Comparison of ENCODE assay signal across 1 cellular context in genomic region chr11:128227466-128227865, GRCh38.
TF ChIP-seq lines count a peak whose summit lies in the region.

No MANE protein-coding gene starts in this region.

TF ChIP-seq in HepG2, 621 proteins besides CTCF, POLR2A, EP300 and RAD21:
- TF ChIP-seq NR3C1 (CRISPR knock-in tag; IDR thresholded peaks at IDR 0.05) (no peak), GABPA (IDR thresholded peaks at IDR 0.05; ENCODE audit: low read depth, low read length) (no peak), GABPA (CRISPR knock-in tag; IDR thresholded peaks at IDR 0.05; ENCODE audit: low read depth) (no peak), HINFP (CRISPR knock-in tag; IDR thresholded peaks at IDR 0.05; ENCODE audit: low read depth) (no peak), HNF1A (IDR thresholded peaks at IDR 0.05; ENCODE audit: low read depth) (no peak), HNF1A (CRISPR knock-in tag; IDR thresholded peaks at IDR 0.05; ENCODE audit: borderline replicate concordance) (no peak), ZC3H4 (CRISPR knock-in tag; IDR thresholded peaks at IDR 0.05; ENCODE audit: borderline replicate concordance) (no peak), FOXA1 (IDR thresholded peaks at IDR 0.05) (no peak), FOXA1 (CRISPR knock-in tag; IDR thresholded peaks at IDR 0.05) (no peak), CHCHD3 (CRISPR knock-in tag; IDR thresholded peaks at IDR 0.05) (no peak), SP4 (CRISPR knock-in tag; IDR thresholded peaks at IDR 0.05) (no peak)
